ENCODE assay signal across 8 cellular contexts in the genomic region with DNA sequence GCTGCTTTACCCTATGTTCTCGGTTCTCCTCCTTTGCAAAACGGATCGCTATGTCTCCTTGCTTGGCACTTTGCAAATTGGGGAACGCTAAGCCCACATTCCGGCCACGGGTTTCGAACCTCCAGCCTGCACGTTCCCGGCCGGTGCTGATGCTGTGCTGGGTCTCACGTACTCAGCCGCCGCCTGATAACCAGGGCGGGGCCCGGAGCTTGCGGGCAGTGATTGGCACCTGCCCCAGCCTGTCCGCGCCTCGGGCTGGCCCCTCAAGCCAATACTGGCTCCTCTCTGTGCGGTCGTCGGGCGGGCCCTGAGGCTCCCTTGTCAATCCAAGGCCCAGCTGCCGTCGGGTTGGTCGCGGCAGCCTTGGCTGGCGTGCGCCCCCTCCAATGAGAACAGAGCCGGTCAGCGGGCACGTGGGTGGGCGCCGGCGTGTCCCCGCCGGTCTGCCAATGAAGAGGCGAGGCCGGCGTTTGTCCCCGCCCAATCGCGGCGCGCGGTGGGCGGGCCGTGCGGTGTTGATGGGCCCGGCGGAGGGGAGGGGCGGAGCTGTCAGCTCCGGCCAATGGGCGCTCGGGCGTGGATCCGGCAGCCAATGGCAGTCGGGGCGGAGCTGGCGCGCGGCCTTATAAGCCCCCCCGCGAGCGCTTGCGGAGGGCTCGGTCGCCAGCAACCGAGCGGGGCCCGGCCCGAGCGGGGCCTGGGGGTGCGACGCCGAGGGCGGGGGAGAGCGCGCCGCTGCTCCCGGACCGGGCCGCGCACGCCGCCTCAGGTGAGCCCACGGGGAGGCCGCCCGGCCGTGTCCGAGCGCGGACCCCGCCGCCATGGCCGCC. TPM values are rescaled to one million over a fixed set of nuclear protein-coding genes. Genes with fewer than 3 reads are reported as not detected.
DNase-seq lines count a peak whose midpoint lies in the region; ATAC-seq, FAIRE-seq and TF ChIP-seq lines count a peak whose summit lies in the region.

KDM4B (plus strand) TSS at position 652 of the 830 bp plus-strand sequence. CDS start 63,778 bp downstream, outside the sequence.

- intact Hi-C loops in left ventricle myocardium inferior (cut with micrococcal nuclease) (no loop called here), psoas muscle (cut with DNase I) (loop anchor here in 1 of 2 donors (5.0 kb wide), 1 partner anchor 91 kb away; no protein-coding TSS in a partner anchor)

- 1% methylated on average over 29 to 96 of the region's 96 CpGs for WGBS in psoas muscle, 3 donors

- no peaks in the 10 kb centered on the region for H3K9me3 Mint-ChIP-seq in T-helper 1 cell treated with Interleukin-12 subunit alpha and Interleukin-12 subunit beta and Interleukin-4 antibody, amounts not matched to agents 30 μg/mL and 1 μg/mL, for 36 hours

- peak within 1 kb of the TSS; percentile 88 for H3K27ac ChIP-seq in left ventricle myocardium inferior (replicated peaks)
- H3K27ac ChIP-seq in psoas muscle = peak within 1 kb of the TSS; percentile 71

- peak within 1 kb of the TSS; percentile 79 for H3K4me3 ChIP-seq in left ventricle myocardium inferior
- peak within 1 kb of the TSS; percentile 73 for H3K4me3 ChIP-seq in psoas muscle

- H3K27me3 ChIP-seq in left ventricle myocardium inferior (ENCODE audit: low read depth) (no peaks in the 10 kb centered on the region), psoas muscle (ENCODE audit: insufficient read depth in 3 of 3, low read length in 2 of 3) (no peaks in the 10 kb centered on the region)

- no peaks in the 10 kb centered on the region for H3K36me3 ChIP-seq in left ventricle myocardium inferior
- H3K36me3 ChIP-seq in psoas muscle (ENCODE audit: insufficient read depth in 1 of 2, low read depth in 1 of 2) = no peaks in the 10 kb centered on the region

- peaks cover 47% of the 10 kb centered on the region for H3K4me1 ChIP-seq in left ventricle myocardium inferior
- H3K4me1 ChIP-seq in psoas muscle = peaks cover 36% of the 10 kb centered on the region

- in situ Hi-C loops in GM13977 (cut with MboI; ENCODE audit: low pct_unique_long_range_greater_than_20kb, low sequenced_read_pairs, unreplicated experiment) = no loop called here

- peaks cover 35% of the 10 kb centered on the region for H3K4me1 Mint-ChIP-seq in T-helper 1 cell treated with Interleukin-12 subunit alpha and Interleukin-12 subunit beta and Interleukin-4 antibody, amounts not matched to agents 30 μg/mL and 1 μg/mL, for 36 hours (ENCODE audit: low read depth)

- ATAC-seq in HG02884 (IDR thresholded peaks at IDR 0.05; ENCODE audit: unreplicated experiment) (peak; percentile 90), psoas muscle (peak; percentile 92 to 96 (median 95))

- H3K4me3 Mint-ChIP-seq in T-helper 1 cell treated with Interleukin-12 subunit alpha and Interleukin-12 subunit beta and Interleukin-4 antibody, amounts not matched to agents 30 μg/mL and 1 μg/mL, for 36 hours = peak within 1 kb of the TSS; percentile 98

- H3K9me3 ChIP-seq in left ventricle myocardium inferior (replicated peaks) (no peaks in the 10 kb centered on the region), psoas muscle (no peaks in the 10 kb centered on the region)

- FAIRE-seq in urothelium cell line (lab: Jason Lieb, UNC) = no peak

- H3K36me3 Mint-ChIP-seq in T-helper 1 cell treated with Interleukin-12 subunit alpha and Interleukin-12 subunit beta and Interleukin-4 antibody, amounts not matched to agents 30 μg/mL and 1 μg/mL, for 36 hours (ENCODE audit: low read depth) = peaks cover 13% of the 10 kb centered on the region

- DNase-seq in GM13977 (ENCODE audit: low spot score) (peak; percentile 100), NCI-H1694 (lab: John Stamatoyannopoulos, UW) (peak; percentile 70), amniotic stem cell (lab: John Stamatoyannopoulos, UW) (peak; percentile 98), left ventricle myocardium inferior (peak; percentile 99), psoas muscle (peak; percentile 100), urothelium cell line (ENCODE audit: low spot score) (peak; percentile 97)

- TF ChIP-seq CTCF in GM13977 (IDR thresholded peaks at IDR 0.05; ENCODE audit: extremely low read depth, insufficient read depth, missing control alignments) (no peak), left ventricle myocardium inferior (IDR thresholded peaks at IDR 0.05; ENCODE audit: borderline replicate concordance) (no peak), psoas muscle (IDR thresholded peaks at IDR 0.05) (no peak)

- H3K27me3 Mint-ChIP-seq in T-helper 1 cell treated with Interleukin-12 subunit alpha and Interleukin-12 subunit beta and Interleukin-4 antibody, amounts not matched to agents 30 μg/mL and 1 μg/mL, for 36 hours (ENCODE audit: low read depth) = no peaks in the 10 kb centered on the region

- peak within 1 kb of the TSS; percentile 92 for H3K27ac Mint-ChIP-seq in T-helper 1 cell treated with Interleukin-12 subunit alpha and Interleukin-12 subunit beta and Interleukin-4 antibody, amounts not matched to agents 30 μg/mL and 1 μg/mL, for 36 hours

RNA-seq across cellular contexts. Expression of gene KDM4B, which starts in this region (rescaled TPM):
- total RNA-seq in left ventricle myocardium inferior (34.1 TPM), psoas muscle (10 to 100 TPM; 22.9 to 45.9 (median 37.8) TPM)
- polyA plus RNA-seq in psoas muscle = 10 to 100 TPM in 2 of 3 donors, 1 to 10 TPM in 1; 9.3 to 29.5 (median 19.9) TPM

Comparison
In these comparisons a context has a peak if more than half of its experiments do, and no peak if none do; other contexts are left out.
1. Peak in every context shown above with its lines: DNase-seq, ATAC-seq, H3K4me3 ChIP-seq and H3K27ac ChIP-seq.